ENCODE assay signal across 8 cellular contexts in the genomic region with DNA sequence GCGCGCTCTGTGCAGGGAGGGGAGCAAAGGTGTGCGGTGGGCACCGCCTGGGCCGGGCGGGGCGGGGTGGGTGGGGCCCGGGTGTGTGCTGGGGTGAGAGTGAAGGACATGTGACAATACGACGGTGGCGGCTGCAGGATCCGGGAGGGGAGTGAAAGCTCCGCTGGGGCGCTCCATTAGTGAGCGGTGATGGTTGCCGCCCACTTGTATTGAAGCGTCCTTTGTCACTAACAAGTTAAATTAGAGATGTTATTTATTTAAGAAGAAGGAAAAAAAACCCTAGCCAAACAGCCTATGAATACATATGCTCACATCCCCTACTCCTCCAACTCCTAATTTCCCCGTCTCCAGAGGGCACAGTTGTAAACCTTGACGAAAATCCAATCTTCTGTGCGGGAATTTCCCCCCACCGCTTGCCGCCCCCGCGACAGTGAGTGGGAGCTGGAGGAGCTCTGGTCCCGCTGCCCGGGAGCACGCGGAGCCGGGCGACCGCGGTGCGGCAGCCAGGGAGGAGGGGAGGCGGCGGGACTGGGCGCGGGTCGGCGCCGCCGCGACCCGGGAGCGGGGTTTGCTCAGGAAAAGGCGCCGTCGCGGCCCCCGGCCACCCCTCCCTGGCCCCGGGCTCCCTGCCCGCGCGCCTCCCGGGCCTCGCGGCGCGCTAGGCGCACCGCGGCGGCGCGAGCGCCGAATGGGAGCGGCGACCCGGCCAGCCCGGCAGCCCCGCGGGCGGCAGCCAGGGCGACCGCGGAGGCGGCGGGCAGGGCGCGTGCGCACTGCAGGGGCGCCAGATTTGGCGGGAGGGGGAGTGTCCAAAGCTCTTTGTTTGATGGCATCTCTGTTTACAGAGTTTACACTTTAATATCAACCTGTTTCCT. TPM values are rescaled to one million over a fixed set of nuclear protein-coding genes. Genes with fewer than 3 reads are reported as not detected.
DNase-seq lines count a peak whose midpoint lies in the region; ATAC-seq and TF ChIP-seq lines count a peak whose summit lies in the region.

A gene (plus strand): TSS at position 851 of the 875 bp plus-strand sequence. CDS start 206 bp downstream, outside the sequence.

- POLR2A ChIA-PET in IMR-90 (lab: Charles Lee; ENCODE audit: unreplicated experiment), result interaction anchor here (0.5 kb wide), 1 partner anchor 24 kb away, joined by 11 read pairs; no protein-coding TSS in a partner anchor

- intact Hi-C loops in IMR-90 (cut with micrococcal nuclease), result loop anchor here (5.0 kb wide), 1 partner anchor 242 kb away; no protein-coding TSS in a partner anchor

- H2AFZ ChIP-seq in IMR-90 (replicated peaks; ENCODE audit: low read length, poor library complexity) (peak within 1 kb of the TSS; percentile 94), OCI-LY1 (ENCODE audit: low read length) (0 out of 2 replicates have a peak within 1 kb of the TSS, but pooled peaks have one; percentile 56)

- H3K79me1 ChIP-seq in IMR-90 (ENCODE audit: low read depth in 1 of 2, low read length in 2 of 2), result no peaks in the 10 kb centered on the region

- H3K4me2 ChIP-seq in IMR-90 (ENCODE audit: low read depth, low read length) (peak within 1 kb of the TSS; percentile 99), OCI-LY1 (ENCODE audit: low read length) (peak within 1 kb of the TSS; percentile 99)

- no peak within 1 kb of the TSS; the same call in 1 of the 2 replicates for H2BK120ac ChIP-seq in IMR-90 (ENCODE audit: low read depth, low read length)

- H3K23ac ChIP-seq in IMR-90 (ENCODE audit: low read depth, low read length), result peak within 1 kb of the TSS; percentile 68; the same call in 1 of the 2 replicates

- CTCF ChIA-PET in IMR-90 (lab: Yijun Ruan, JAX), result interaction anchor here (1.0 kb wide), 1 partner anchor 18 kb away, joined by 4 read pairs; no protein-coding TSS in a partner anchor
- CTCF ChIA-PET in activated CD8-positive, alpha-beta memory T cell treated with anti-CD3 and anti-CD28 coated beads, Interleukin-2, amount 10 ng/mL, durations not matched to agents 7 days and 5 days (lab: Charles Lee), result interaction anchor here (1.2 to 6.0 kb wide), 8 partner anchors 13 to 93 kb away, joined by 5 to 68 read pairs (median 10); no protein-coding TSS in a partner anchor

- H3F3A ChIP-seq in OCI-LY1 (ENCODE audit: insufficient read depth, low read length), result peaks cover 15% of the 10 kb centered on the region; the same call in 1 of the 2 replicates

- H3K27me3 Mint-ChIP-seq in activated CD8-positive, alpha-beta memory T cell treated with anti-CD3 and anti-CD28 coated beads, Interleukin-2, amount 10 ng/mL, durations not matched to agents 7 days and 5 days, result no peaks in the 10 kb centered on the region
- H3K27me3 Mint-ChIP-seq in naive B cell, result no peaks in the 10 kb centered on the region

- H4K8ac ChIP-seq in IMR-90 (ENCODE audit: low read depth in 2 of 2, low read length in 2 of 2), result no peak within 1 kb of the TSS

- no peak within 1 kb of the TSS for H2BK5ac ChIP-seq in IMR-90 (ENCODE audit: low read depth, low read length, poor library complexity, severe bottlenecking)

- peaks cover 15% of the 10 kb centered on the region for H3K36me3 Mint-ChIP-seq in activated CD8-positive, alpha-beta memory T cell treated with anti-CD3 and anti-CD28 coated beads, Interleukin-2, amount 10 ng/mL, durations not matched to agents 7 days and 5 days
- H3K36me3 Mint-ChIP-seq in naive B cell, result no peaks in the 10 kb centered on the region

- DNase-seq in DMS114 treated with DMSO at 0.1 percent for 48 hours (lab: John Stamatoyannopoulos, UW; ENCODE audit: unreplicated experiment) (peak; percentile 44), IMR-90 (peak; percentile 38), epithelial cell of proximal tubule (ENCODE audit: low read depth) (no peak), naive B cell (peak; percentile 65)
- DNase-seq in activated CD8-positive, alpha-beta memory T cell treated with anti-CD3 and anti-CD28 coated beads, Interleukin-2, amount 10 ng/mL, durations not matched to agents 7 days and 5 days, result peak; percentile 90

- no peak within 1 kb of the TSS for H3K18ac ChIP-seq in IMR-90 (ENCODE audit: low read depth, low read length)

- H3K9ac ChIP-seq in IMR-90 (ENCODE audit: low read depth, low read length) (peak within 1 kb of the TSS; percentile 48; the same call in 1 of the 2 replicates), OCI-LY1 (ENCODE audit: low read length) (peak within 1 kb of the TSS; percentile 99), stomach smooth muscle (ENCODE audit: low read length in 2 of 2) (peak within 1 kb of the TSS in 1 of 2 donors; percentile 29)

- H3K9me3 ChIP-seq in IMR-90 (ENCODE audit: control insufficient read depth, insufficient read depth, low read length) (no peaks in the 10 kb centered on the region), OCI-LY1 (ENCODE audit: low read length) (no peaks in the 10 kb centered on the region), stomach smooth muscle (ENCODE audit: control insufficient read depth in 2 of 2, low read length in 2 of 2) (no peaks in the 10 kb centered on the region)

- H3K56ac ChIP-seq in IMR-90 (ENCODE audit: extremely low read depth, insufficient read depth, low read length), result no peak within 1 kb of the TSS

- H4K5ac ChIP-seq in IMR-90 (ENCODE audit: low read depth, low read length), result no peak within 1 kb of the TSS

- no peak within 1 kb of the TSS for H4K91ac ChIP-seq in IMR-90 (ENCODE audit: insufficient read depth, low read depth, low read length)

- H3K9me3 Mint-ChIP-seq in activated CD8-positive, alpha-beta memory T cell treated with anti-CD3 and anti-CD28 coated beads, Interleukin-2, amount 10 ng/mL, durations not matched to agents 7 days and 5 days (ENCODE audit: low read depth), result no peaks in the 10 kb centered on the region
- no peaks in the 10 kb centered on the region for H3K9me3 Mint-ChIP-seq in naive B cell

- H2AK5ac ChIP-seq in IMR-90 (ENCODE audit: low read depth, low read length), result no peak within 1 kb of the TSS

- H3K27ac Mint-ChIP-seq in activated CD8-positive, alpha-beta memory T cell treated with anti-CD3 and anti-CD28 coated beads, Interleukin-2, amount 10 ng/mL, durations not matched to agents 7 days and 5 days, result peak within 1 kb of the TSS; percentile 90
- H3K27ac Mint-ChIP-seq in naive B cell, result peak within 1 kb of the TSS in 5 of 6 donors; percentile 13 to 92 (median 72)

- H3K4me3 ChIP-seq in IMR-90 (ENCODE audit: insufficient read depth, low read depth, low read length) (peak within 1 kb of the TSS; percentile 72), OCI-LY1 (ENCODE audit: low read depth, low read length, poor library complexity, severe bottlenecking) (peak within 1 kb of the TSS; percentile 86), epithelial cell of proximal tubule (ENCODE audit: low read depth, low read length) (peak within 1 kb of the TSS; percentile 51), stomach smooth muscle (ENCODE audit: low read length in 2 of 2) (peak within 1 kb of the TSS; percentile 69 to 75)

- H3K9me2 ChIP-seq in OCI-LY1 (ENCODE audit: low read depth, low read length), result no peaks in the 10 kb centered on the region

- H3K4me1 ChIP-seq in IMR-90 (ENCODE audit: control insufficient read depth, insufficient read depth, low read length) (peaks cover 4% of the 10 kb centered on the region; the same call in 1 of the 2 replicates), OCI-LY1 (ENCODE audit: insufficient read depth, low read length, severe bottlenecking) (peaks cover 45% of the 10 kb centered on the region), stomach smooth muscle (ENCODE audit: control insufficient read depth, insufficient read depth, low read length) (peaks cover 29% of the 10 kb centered on the region)

- H3K4ac ChIP-seq in IMR-90 (ENCODE audit: low read depth, low read length), result no peak within 1 kb of the TSS

- H2BK15ac ChIP-seq in IMR-90 (ENCODE audit: low read depth, low read length), result no peak within 1 kb of the TSS

- in situ Hi-C loops in IMR-90 (cut with MboI; ENCODE audit: low sequenced_read_pairs), result no loop called here

- H3K36me3 ChIP-seq in IMR-90 (ENCODE audit: control insufficient read depth, insufficient read depth, low read length) (no peaks in the 10 kb centered on the region), OCI-LY1 (ENCODE audit: insufficient read depth, low read length) (peaks cover 3% of the 10 kb centered on the region; the same call in 1 of the 2 replicates), stomach smooth muscle (ENCODE audit: control insufficient read depth in 2 of 2, insufficient read depth in 2 of 2, low read length in 2 of 2) (no peaks in the 10 kb centered on the region)

- no peak for TF ChIP-seq RAD21 in IMR-90 (IDR thresholded peaks at IDR 0.05; ENCODE audit: low read length)

- peaks cover 29% of the 10 kb centered on the region for H3K79me2 ChIP-seq in OCI-LY1 (ENCODE audit: insufficient read depth, low read length)

- H4K20me1 ChIP-seq in IMR-90 (ENCODE audit: insufficient read depth, low read length) (no peaks in the 10 kb centered on the region), OCI-LY1 (ENCODE audit: insufficient read depth, low read length) (no peaks in the 10 kb centered on the region)

- peak within 1 kb of the TSS; percentile 97 for H3K4me3 Mint-ChIP-seq in activated CD8-positive, alpha-beta memory T cell treated with anti-CD3 and anti-CD28 coated beads, Interleukin-2, amount 10 ng/mL, durations not matched to agents 7 days and 5 days
- H3K4me3 Mint-ChIP-seq in naive B cell, result peak within 1 kb of the TSS; percentile 88 to 95 (median 91)

- H2AK9ac ChIP-seq in IMR-90 (replicated peaks; ENCODE audit: low read depth, low read length, poor library complexity), result peak within 1 kb of the TSS; percentile 56

- H3K27me3 ChIP-seq in IMR-90 (ENCODE audit: control insufficient read depth, insufficient read depth, low read length) (peaks cover 30% of the 10 kb centered on the region), OCI-LY1 (ENCODE audit: insufficient read depth, low read length) (no peaks in the 10 kb centered on the region), stomach smooth muscle (ENCODE audit: control insufficient read depth in 1 of 2, insufficient read depth in 2 of 2, low read length in 2 of 2) (peaks cover 19 to 31% of the 10 kb centered on the region in 2 donors)

- no peak within 1 kb of the TSS; the same call in 1 of the 2 replicates for H3K14ac ChIP-seq in IMR-90 (replicated peaks; ENCODE audit: low read depth, low read length)

- 0% methylated on average over 10 of the region's 83 CpGs; no CpG with 5 or more reads in 1 of the 2 experiments for WGBS in IMR-90 (ENCODE audit: extremely low coverage in 2 of 2, insufficient read length in 1 of 2), 2 experiments

- dilution Hi-C loops in IMR-90 (cut with HindIII; ENCODE audit: low sequenced_read_pairs, unreplicated experiment), result no loop called here

- ATAC-seq in GM21529 (IDR thresholded peaks at IDR 0.05; ENCODE audit: unreplicated experiment) (peak; percentile 34), IMR-90 (ENCODE audit: low read depth) (peak; percentile 87), naive B cell (ENCODE audit: low read depth in 2 of 2) (peak; percentile 52 to 54)
- peak; percentile 56 for ATAC-seq in activated CD8-positive, alpha-beta memory T cell treated with anti-CD3 and anti-CD28 coated beads, Interleukin-2, amount 10 ng/mL, durations not matched to agents 7 days and 5 days

- no peak for TF ChIP-seq CTCF in IMR-90 (conservative IDR thresholded peaks at IDR 0.05; ENCODE audit: low read depth, low read length)
- no peak for TF ChIP-seq CTCF in OCI-LY1 (IDR thresholded peaks at IDR 0.05; ENCODE audit: low read length)
- TF ChIP-seq CTCF in epithelial cell of proximal tubule (conservative IDR thresholded peaks at IDR 0.05; ENCODE audit: low read depth, low read length), result no peak

- TF ChIP-seq POLR2A in IMR-90 (IDR thresholded peaks at IDR 0.05; ENCODE audit: low read depth, low read length), result no peak

- no TSS peak for BruUV-seq in IMR-90 (replicated peaks; lab: Mats Ljungman, UMichigan)

- H2BK20ac ChIP-seq in IMR-90 (ENCODE audit: low read depth, low read length), result no peak within 1 kb of the TSS

- H3K27ac ChIP-seq in IMR-90 (ENCODE audit: insufficient read depth, low read length), result no peak within 1 kb of the TSS
- peak within 1 kb of the TSS; percentile 88 for H3K27ac ChIP-seq in OCI-LY1 (ENCODE audit: low read depth, low read length, poor library complexity, severe bottlenecking)
- H3K27ac ChIP-seq in stomach smooth muscle (ENCODE audit: low read length), result no peak within 1 kb of the TSS

- no peaks in the 10 kb centered on the region for H3K9me1 ChIP-seq in IMR-90 (ENCODE audit: insufficient read depth, low read length)

- H3K4me1 Mint-ChIP-seq in activated CD8-positive, alpha-beta memory T cell treated with anti-CD3 and anti-CD28 coated beads, Interleukin-2, amount 10 ng/mL, durations not matched to agents 7 days and 5 days, result peaks cover 32% of the 10 kb centered on the region
- peaks cover 27 to 28% (median 28%) of the 10 kb centered on the region in 3 donors for H3K4me1 Mint-ChIP-seq in naive B cell

RNA-seq across cellular contexts. Expression of the gene that starts here (rescaled TPM):
- total RNA-seq in IMR-90 (2012; rRNA removed) (0.83 and 0.90 TPM in 2 replicates), epithelial cell of proximal tubule (1.4 and 2.7 TPM in 2 replicates)
- polyA plus RNA-seq in IMR-90 (2012; rRNA removed) (0.22 and 0.44 TPM in 2 replicates), naive B cell (ENCODE audit: low read depth in 6 of 6) (under 1 TPM in 4 of 6 donors, not detected in 2; 0.13 to 0.39 (median 0.26) TPM)
- 0.07 and 0.23 TPM in 2 replicates for polyA plus RNA-seq in IMR-90 (2012; cell fraction: cytosol; rRNA removed)
- polyA plus RNA-seq in IMR-90 (2012; cell fraction: nucleus; rRNA removed; ENCODE audit: low replicate concordance), result 0.11 and 0.55 TPM in 2 replicates
- total RNA-seq in activated CD8-positive, alpha-beta memory T cell treated with anti-CD3 and anti-CD28 coated beads, Interleukin-2, amount 10 ng/mL, durations not matched to agents 7 days and 5 days, result 10 to 100 TPM; 47.0 to 73.6 TPM

Comparison
In these comparisons a context has a peak if more than half of its experiments do, and no peak if none do; other contexts are left out.
1. RNA of the gene that starts here (total RNA-seq): 47.0 to 73.6 TPM in activated CD8-positive, alpha-beta memory T cell treated with anti-CD3 and anti-CD28 coated beads, Interleukin-2, amount 10 ng/mL, durations not matched to agents 7 days and 5 days; 1.4 to 2.7 TPM in epithelial cell of proximal tubule and 0.83 to 0.90 TPM in IMR-90; every median in the first group is over 10 times any median in the second.
2. Peak in DNase-seq, ATAC-seq, H3K4me3 ChIP-seq, H3K9ac ChIP-seq and H3K4me2 ChIP-seq in IMR-90; RNA of the gene not detected or under 1 TPM.
3. Peak in DNase-seq and ATAC-seq in naive B cell; RNA of the gene not detected or under 1 TPM.
4. ATAC-seq: peak in every context shown above with its lines; median percentile 87 in IMR-90; 56 in activated CD8-positive, alpha-beta memory T cell treated with anti-CD3 and anti-CD28 coated beads, Interleukin-2, amount 10 ng/mL, durations not matched to agents 7 days and 5 days; 53 in naive B cell; 34 in GM21529.
5. Peak in every context shown above with its lines, with median percentiles within 50 percentile points of each other: H3K4me3 ChIP-seq.